Comparison of ENCODE assay signal across 18 cellular contexts in genomic region chr5:134997015-134997414, GRCh38. TPM values are rescaled to one million over a fixed set of nuclear protein-coding genes. Genes with fewer than 3 reads are reported as not detected.
DNase-seq lines count a peak whose midpoint lies in the region; ATAC-seq, FAIRE-seq and TF ChIP-seq lines count a peak whose summit lies in the region.
"Had no signal": no experiment of that assay in that cellular context is flagged by ENCODE, and none has a peak within 500 bp of the region (broad histone marks: within the 10 kb centered on the region; RNA-seq: fewer than 3 reads in every experiment).

No MANE protein-coding gene starts in this region.

- H3K9me2 ChIP-seq in hepatocyte (replicated peaks; ENCODE audit: insufficient read depth) = no peaks in the 10 kb centered on the region

- in situ Hi-C loops in GM13976 (cut with MboI; ENCODE audit: low sequenced_read_pairs, unreplicated experiment) = no loop called here

- 67 to 69% methylated on average over 2 to 3 of the region's 11 CpGs for WGBS in gastroesophageal sphincter (ENCODE audit: low coverage in 1 of 2), 2 donors
- WGBS in hepatocyte (ENCODE audit: low lambda C conversion rate, missing lambda C conversion rate) = 69% methylated on average over 11 of the region's 11 CpGs

- H3K4me1 ChIP-seq in osteoblast (ENCODE audit: insufficient read depth, low read length) = no peaks in the 10 kb centered on the region
- peaks cover 0 to 9% (median 0%) of the 10 kb centered on the region in 3 donors for H3K4me1 ChIP-seq in gastroesophageal sphincter
- H3K4me1 ChIP-seq in hepatocyte (ENCODE audit: insufficient read depth) = no peaks in the 10 kb centered on the region
- H3K4me1 ChIP-seq: A549 had no signal

- no peak overlapping the region for H3K27ac ChIP-seq in osteoblast (ENCODE audit: low read depth, low read length)
- no peak overlapping the region for H3K27ac ChIP-seq in gastroesophageal sphincter
- no peak overlapping the region for H3K27ac ChIP-seq in hepatocyte
- H3K27ac ChIP-seq: A549; BLaER1 treated with 17β-estradiol and CSF1 and Interleukin-3, amounts not matched to agents 10 nM and 100 nM; HL-60 had no signal

- no peak overlapping the region for H2AFZ ChIP-seq in osteoblast (ENCODE audit: low read length)
- H2AFZ ChIP-seq in hepatocyte = no peak overlapping the region

- no peak for ATAC-seq in gastroesophageal sphincter
- ATAC-seq in HG03442 (IDR thresholded peaks at IDR 0.05; ENCODE audit: unreplicated experiment) = no peak
- ATAC-seq: A549, GM12878, K562 had no signal

- H3K9me3 ChIP-seq in osteoblast (ENCODE audit: low read depth, low read length) (no peaks in the 10 kb centered on the region), gastroesophageal sphincter (no peaks in the 10 kb centered on the region), hepatocyte (ENCODE audit: low read depth) (no peaks in the 10 kb centered on the region)
- H3K9me3 ChIP-seq: A549; BLaER1 treated with 17β-estradiol and CSF1 and Interleukin-3, amounts not matched to agents 10 nM and 100 nM had no signal

- peak; percentile 13 for DNase-seq in GM13976 (ENCODE audit: low spot score)
- DNase-seq in bronchial epithelial cell (ENCODE audit: low read depth) = no peak
- DNase-seq in osteoblast (ENCODE audit: insufficient read length, low spot score, missing footprints) = peak; percentile 41
- DNase-seq in hepatocyte (ENCODE audit: low spot score) = no peak
- DNase-seq: AML-193; CD4-positive, CD25-positive, alpha-beta regulatory T cell; DMS 273 treated with DMSO at 0.1 percent for 48 hours; HCEC 1CT had no signal

- TF ChIP-seq POLR2A in gastroesophageal sphincter (IDR thresholded peaks at IDR 0.05) = no peak

- no peak overlapping the region for H3K4me2 ChIP-seq in osteoblast (ENCODE audit: insufficient read depth, low read length)
- no peak overlapping the region for H3K4me2 ChIP-seq in hepatocyte
- H3K4me2 ChIP-seq: A549; BLaER1 treated with 17β-estradiol and CSF1 and Interleukin-3, amounts not matched to agents 10 nM and 100 nM had no signal

- H4K20me1 ChIP-seq in osteoblast (ENCODE audit: insufficient read depth, low read length) (no peaks in the 10 kb centered on the region), hepatocyte (ENCODE audit: insufficient read depth, poor library complexity, severe bottlenecking) (no peaks in the 10 kb centered on the region)
- H4K20me1 ChIP-seq: BLaER1 treated with 17β-estradiol and CSF1 and Interleukin-3, amounts not matched to agents 10 nM and 100 nM had no signal

- no peak overlapping the region for H3K4me3 ChIP-seq in bronchial epithelial cell (ENCODE audit: low read depth, low read length)
- H3K4me3 ChIP-seq in osteoblast (ENCODE audit: insufficient read depth, low read length) = no peak overlapping the region
- H3K4me3 ChIP-seq in gastroesophageal sphincter = no peak overlapping the region
- H3K4me3 ChIP-seq in hepatocyte = no peak overlapping the region
- H3K4me3 ChIP-seq: A549; BLaER1 treated with 17β-estradiol and CSF1 and Interleukin-3, amounts not matched to agents 10 nM and 100 nM; GM12878; K562 had no signal

- H3K79me2 ChIP-seq in osteoblast (ENCODE audit: insufficient read depth, low read length) = no peaks in the 10 kb centered on the region
- H3K79me2 ChIP-seq in hepatocyte = no peaks in the 10 kb centered on the region

- no peak for TF ChIP-seq EP300 in gastroesophageal sphincter (IDR thresholded peaks at IDR 0.05)

- H3K27me3 ChIP-seq in bronchial epithelial cell (ENCODE audit: control insufficient read depth, insufficient read depth, low read length) = no peaks in the 10 kb centered on the region
- H3K27me3 ChIP-seq in osteoblast (ENCODE audit: insufficient read depth, low read length) = no peaks in the 10 kb centered on the region
- H3K27me3 ChIP-seq in gastroesophageal sphincter = no peaks in the 10 kb centered on the region
- no peaks in the 10 kb centered on the region for H3K27me3 ChIP-seq in hepatocyte
- H3K27me3 ChIP-seq: BLaER1 treated with 17β-estradiol and CSF1 and Interleukin-3, amounts not matched to agents 10 nM and 100 nM had no signal

- peak; percentile 43 for FAIRE-seq in bronchial epithelial cell (lab: Jason Lieb, UNC)
- FAIRE-seq: A549, GM12878, GM19239, H1, K562 had no signal

- no peak for TF ChIP-seq CTCF in GM13976 (IDR thresholded peaks at IDR 0.05; ENCODE audit: borderline replicate concordance, control extremely low read depth, extremely low read depth, insufficient read depth, missing control alignments)
- no peak for TF ChIP-seq CTCF in bronchial epithelial cell (IDR thresholded peaks at IDR 0.05; ENCODE audit: insufficient read depth, low read length, severe bottlenecking)
- no peak for TF ChIP-seq CTCF in osteoblast (IDR thresholded peaks at IDR 0.05; ENCODE audit: extremely low read depth, low read depth, low read length)
- TF ChIP-seq CTCF in gastroesophageal sphincter (IDR thresholded peaks at IDR 0.05) = no peak
- no peak for TF ChIP-seq CTCF in hepatocyte (IDR thresholded peaks at IDR 0.05; ENCODE audit: poor library complexity)

- no peaks in the 10 kb centered on the region for H3K36me3 ChIP-seq in bronchial epithelial cell (ENCODE audit: control insufficient read depth, insufficient read depth, low read length)
- no peaks in the 10 kb centered on the region for H3K36me3 ChIP-seq in osteoblast (ENCODE audit: insufficient read depth, low read length)
- H3K36me3 ChIP-seq in gastroesophageal sphincter = no peaks in the 10 kb centered on the region
- H3K36me3 ChIP-seq in hepatocyte (replicated peaks; ENCODE audit: insufficient read depth, low read depth) = no peaks in the 10 kb centered on the region

RNA-seq across cellular contexts. Expression of gene CATSPER3, which starts 29.3 kb away (rescaled TPM):
- total RNA-seq in bronchial epithelial cell = under 0.01 and 0.26 TPM in 2 replicates
- 0.29 and 0.36 TPM in 2 replicates for total RNA-seq in osteoblast
- total RNA-seq in gastroesophageal sphincter = under 1 TPM in 2 of 4 donors, not detected in 2; 0.62 to 0.78 TPM
- not detected in 2 replicates for total RNA-seq in hepatocyte
- polyA plus RNA-seq in hepatocyte = 0.59 and 1.2 TPM in 2 replicates
- total RNA-seq: G401, H1 had no signal

RNA-seq across cellular contexts. Expression of gene PITX1, which starts 37.0 kb away (rescaled TPM):
- 87.7 and 145 TPM in 2 replicates for total RNA-seq in bronchial epithelial cell
- 8.3 and 9.8 TPM in 2 replicates for total RNA-seq in osteoblast
- total RNA-seq in gastroesophageal sphincter = 100 to 1,000 TPM in 2 of 4 donors, 10 to 100 TPM in 2; 17.0 to 182 (median 79.6) TPM
- total RNA-seq in hepatocyte = 62.9 and 64.9 TPM in 2 replicates
- polyA plus RNA-seq in hepatocyte = 141 and 156 TPM in 2 replicates
- total RNA-seq: CD4-positive, CD25-positive, alpha-beta regulatory T cell; H1 had no signal
- polyA plus RNA-seq: CD4-positive, CD25-positive, alpha-beta regulatory T cell had no signal

Comparison
In these comparisons a context has a peak if more than half of its experiments do, and no peak if none do; other contexts are left out.
1. DNase-seq: peak in GM13976 (single experiment) and osteoblast (single experiment); none in bronchial epithelial cell (single experiment) and hepatocyte (single experiment).